ENCODE assay signal across 8 cellular contexts in genomic region chr5:81851481-81852178, GRCh38.
DNase-seq lines count a peak whose midpoint lies in the region; ATAC-seq and TF ChIP-seq lines count a peak whose summit lies in the region.

No MANE protein-coding gene starts in this region.

- ATAC-seq in HG02571 (IDR thresholded peaks at IDR 0.05; ENCODE audit: unreplicated experiment), result peak; percentile 91
- ATAC-seq in SK-N-SH treated with all-trans-retinoic acid at 6 μM for 48 hours, result peak; percentile 92

- peak overlapping the region; percentile 95 for H3K27ac ChIP-seq in temporal lobe (ENCODE audit: low read depth, low read length)

- peak overlapping the region; percentile 97 for H3K4me3 Mint-ChIP-seq in activated naive CD8-positive, alpha-beta T cell

- no peaks in the 10 kb centered on the region for H3K9me3 Mint-ChIP-seq in activated naive CD8-positive, alpha-beta T cell (ENCODE audit: low read depth)

- H3K27ac Mint-ChIP-seq in activated naive CD8-positive, alpha-beta T cell, result peak overlapping the region; percentile 99

- no peaks in the 10 kb centered on the region for H3K27me3 Mint-ChIP-seq in activated naive CD8-positive, alpha-beta T cell

- DNase-seq in GM04504 (ENCODE audit: low read depth) (peak; percentile 89), NCI-H1092 treated with DMSO at 0.1 percent for 48 hours (lab: John Stamatoyannopoulos, UW) (peak; percentile 92), glomerular visceral epithelial cell (ENCODE audit: extremely low spot score) (peak; percentile 96), occipital lobe (lab: John Stamatoyannopoulos, UW) (peak; percentile 96)

- H3K4me1 Mint-ChIP-seq in activated naive CD8-positive, alpha-beta T cell (ENCODE audit: low read depth), result peaks cover 40% of the 10 kb centered on the region

- H3K36me3 Mint-ChIP-seq in activated naive CD8-positive, alpha-beta T cell, result no peaks in the 10 kb centered on the region

TF ChIP-seq in SK-N-SH treated with all-trans-retinoic acid at 6 μM for 48 hours, 23 proteins besides CTCF, POLR2A, EP300 and RAD21:
- TF ChIP-seq ESRRG (CRISPR knock-in tag; IDR thresholded peaks at IDR 0.05) (no peak), CSDC2 (CRISPR knock-in tag; IDR thresholded peaks at IDR 0.05) (no peak; the same call in 1 of the 2 replicates), RARB (CRISPR knock-in tag; IDR thresholded peaks at IDR 0.05) (no peak), ARNTL (CRISPR knock-in tag; IDR thresholded peaks at IDR 0.05; ENCODE audit: borderline replicate concordance, low read depth) (no peak), PPARA (CRISPR knock-in tag; IDR thresholded peaks at IDR 0.05; ENCODE audit: borderline replicate concordance) (no peak), CREB5 (CRISPR knock-in tag; IDR thresholded peaks at IDR 0.05; ENCODE audit: low read depth) (peak; percentile 46; the same call in 1 of the 2 replicates), OSR1 (CRISPR knock-in tag; IDR thresholded peaks at IDR 0.05) (no peak), ZNF565 (CRISPR knock-in tag; conservative IDR thresholded peaks at IDR 0.05; ENCODE audit: low read depth) (no peak), BACH2 (CRISPR knock-in tag; IDR thresholded peaks at IDR 0.05; ENCODE audit: borderline replicate concordance) (no peak), ZC3H10 (CRISPR knock-in tag; IDR thresholded peaks at IDR 0.05) (no peak), ZNF70 (CRISPR knock-in tag; IDR thresholded peaks at IDR 0.05) (no peak), PATZ1 (CRISPR knock-in tag; IDR thresholded peaks at IDR 0.05; ENCODE audit: borderline replicate concordance) (no peak), ISL1 (CRISPR knock-in tag; IDR thresholded peaks at IDR 0.05) (peak; percentile 56; the same call in 1 of the 2 replicates), ZFP30 (CRISPR knock-in tag; IDR thresholded peaks at IDR 0.05) (no peak), TSHZ2 (CRISPR knock-in tag; IDR thresholded peaks at IDR 0.05) (peak; percentile 82), GLIS3 (CRISPR knock-in tag; IDR thresholded peaks at IDR 0.05) (no peak), TCF4 (CRISPR knock-in tag; IDR thresholded peaks at IDR 0.05; ENCODE audit: borderline replicate concordance) (no peak; the same call in 1 of the 2 replicates), CSRNP3 (CRISPR knock-in tag; IDR thresholded peaks at IDR 0.05) (no peak), SNAI2 (CRISPR knock-in tag; IDR thresholded peaks at IDR 0.05) (peak; percentile 83; the same call in 1 of the 2 replicates), ZNF8 (CRISPR knock-in tag; IDR thresholded peaks at IDR 0.05) (no peak), ZFP3 (CRISPR knock-in tag; IDR thresholded peaks at IDR 0.05) (peak; percentile 72; the same call in 1 of the 2 replicates), TOX (CRISPR knock-in tag; IDR thresholded peaks at IDR 0.05; ENCODE audit: borderline replicate concordance) (no peak), POU6F1 (CRISPR knock-in tag; IDR thresholded peaks at IDR 0.05; ENCODE audit: borderline replicate concordance, low read depth) (no peak)

Comparison
In these comparisons a context has a peak if more than half of its experiments do, and no peak if none do; other contexts are left out.
1. Peak in every context shown above with its lines: DNase-seq, ATAC-seq and H3K27ac ChIP-seq.